ENCODE assay signal across 8 cellular contexts in the genomic region with DNA sequence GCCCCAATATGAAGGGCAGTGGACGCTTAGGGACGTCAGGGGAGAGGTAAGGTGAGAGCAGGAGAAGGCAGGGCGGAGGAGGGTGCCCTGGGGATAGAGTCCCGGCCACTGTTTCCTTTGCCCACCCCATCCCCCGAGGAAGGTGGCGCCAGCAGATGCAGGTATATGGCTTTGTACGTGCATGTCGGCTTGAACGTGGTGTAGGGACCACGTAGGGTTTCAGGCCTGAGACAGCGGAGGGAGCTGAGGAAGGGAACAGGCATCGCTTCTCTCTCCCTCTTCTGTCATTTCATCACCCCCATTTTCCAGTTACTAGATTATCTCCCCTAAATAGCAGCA.
A peak's percentile ranks its signal among the peaks of the same experiment; 100 is the strongest.
DNase-seq lines count a peak whose midpoint lies in the region; ATAC-seq, FAIRE-seq and TF ChIP-seq lines count a peak whose summit lies in the region.

No MANE protein-coding gene starts in this region.

- no peak overlapping the region for H2BK20ac ChIP-seq in IMR-90 (ENCODE audit: low read depth, low read length)

- no peak overlapping the region for H2BK5ac ChIP-seq in IMR-90 (ENCODE audit: low read depth, low read length, poor library complexity, severe bottlenecking)

- peak overlapping the region; percentile 71; the same call in 1 of the 2 replicates for H3K23ac ChIP-seq in IMR-90 (ENCODE audit: low read depth, low read length)

- peak overlapping the region; percentile 6 for H3K4ac ChIP-seq in IMR-90 (ENCODE audit: low read depth, low read length)

- TF ChIP-seq RAD21 in IMR-90 (IDR thresholded peaks at IDR 0.05; ENCODE audit: low read length), result no peak

- no peak overlapping the region for H3K56ac ChIP-seq in IMR-90 (ENCODE audit: extremely low read depth, insufficient read depth, low read length)

- POLR2A ChIA-PET in Caco-2 (lab: Charles Lee) (interaction anchor here (0.8 to 1.7 kb wide), 2 partner anchors 38 to 269 kb away, joined by 4 to 5 read pairs; no protein-coding TSS in a partner anchor), IMR-90 (lab: Charles Lee; ENCODE audit: unreplicated experiment) (no interaction called here)

- H2BK120ac ChIP-seq in IMR-90 (ENCODE audit: low read depth, low read length), result peak overlapping the region; percentile 27; the same call in 1 of the 2 replicates

- no CpG with 5 or more reads among the region's 12 CpGs for WGBS in IMR-90 (ENCODE audit: extremely low coverage in 2 of 2, insufficient read length in 1 of 2), 2 experiments
- WGBS in pancreas, 2 donors, result 17 to 34% methylated on average over 12 of the region's 12 CpGs

- H3K27ac Mint-ChIP-seq in Caco-2 (ENCODE audit: unreplicated experiment), result peak overlapping the region; percentile 92

- H3K9me1 ChIP-seq in IMR-90 (ENCODE audit: insufficient read depth, low read length), result no peaks in the 10 kb centered on the region; the same call in 1 of the 2 replicates

- H3K36me3 ChIP-seq in Caco-2 (ENCODE audit: control insufficient read depth, insufficient read depth, low read length) (no peaks in the 10 kb centered on the region; the same call in 1 of the 2 replicates), IMR-90 (ENCODE audit: control insufficient read depth, insufficient read depth, low read length) (no peaks in the 10 kb centered on the region), duodenal mucosa (ENCODE audit: control insufficient read depth in 1 of 2, insufficient read depth in 2 of 2, low read length in 2 of 2) (no peaks in the 10 kb centered on the region), pancreas (no peaks in the 10 kb centered on the region)

- dilution Hi-C loops in IMR-90 (cut with HindIII; ENCODE audit: low sequenced_read_pairs, unreplicated experiment), result no loop called here

- H3K4me3 Mint-ChIP-seq in Caco-2 (ENCODE audit: unreplicated experiment), result peak overlapping the region; percentile 79

- H2BK15ac ChIP-seq in IMR-90 (ENCODE audit: low read depth, low read length), result peak overlapping the region; percentile 61; the same call in 2 of the 3 replicates

- no peaks in the 10 kb centered on the region for H3K9me3 ChIP-seq in Caco-2
- H3K9me3 ChIP-seq in IMR-90 (ENCODE audit: control insufficient read depth, insufficient read depth, low read length), result no peaks in the 10 kb centered on the region
- no peaks in the 10 kb centered on the region for H3K9me3 ChIP-seq in duodenal mucosa (ENCODE audit: control insufficient read depth in 1 of 2, low read length in 2 of 2)
- H3K9me3 ChIP-seq in pancreas, result no peaks in the 10 kb centered on the region

- CTCF ChIA-PET in Caco-2 (lab: Charles Lee) (interaction anchor here (1.3 to 2.4 kb wide), 3 partner anchors 193 to 476 kb away, joined by 3 to 9 read pairs (median 4); no protein-coding TSS in a partner anchor), IMR-90 (lab: Yijun Ruan, JAX) (no interaction called here)

- H3K4me3 ChIP-seq in Caco-2 (ENCODE audit: low read depth, low read length), result peak overlapping the region; percentile 34
- no peak overlapping the region for H3K4me3 ChIP-seq in IMR-90 (ENCODE audit: insufficient read depth, low read depth, low read length)
- peak overlapping the region; percentile 69 to 71 for H3K4me3 ChIP-seq in duodenal mucosa (ENCODE audit: low read depth in 1 of 2, low read length in 2 of 2)
- H3K4me3 ChIP-seq in pancreas, result peak overlapping the region in 2 of 4 donors; percentile 31 to 39

- H2AFZ ChIP-seq in IMR-90 (replicated peaks; ENCODE audit: low read length, poor library complexity), result peak overlapping the region; percentile 79

- H4K5ac ChIP-seq in IMR-90 (ENCODE audit: low read depth, low read length), result no peak overlapping the region

- BruUV-seq in Caco-2 (replicated peaks; lab: Mats Ljungman, UMichigan), result TSS peak; percentile 53
- BruUV-seq in IMR-90 (replicated peaks; lab: Mats Ljungman, UMichigan), result no TSS peak

- DNase-seq in Caco-2 (peak in 1 of 2 experiments; percentile 29), IMR-90 (no peak), pancreas (no peak), NCI-H2107 treated with DMSO at 0.1 percent for 48 hours (lab: John Stamatoyannopoulos, UW; ENCODE audit: unreplicated experiment) (no peak), urothelium cell line (ENCODE audit: low spot score) (no peak)

- peak overlapping the region; percentile 28; the same call in 1 of the 2 replicates for H2AK5ac ChIP-seq in IMR-90 (ENCODE audit: low read depth, low read length)

- H4K8ac ChIP-seq in IMR-90 (ENCODE audit: low read depth in 2 of 2, low read length in 2 of 2), result peak overlapping the region; percentile 82 to 85

- peaks cover 31% of the 10 kb centered on the region for H3K36me3 Mint-ChIP-seq in Caco-2 (ENCODE audit: insufficient read depth, unreplicated experiment)

- H4K20me1 ChIP-seq in IMR-90 (ENCODE audit: insufficient read depth, low read length), result no peaks in the 10 kb centered on the region

- no peaks in the 10 kb centered on the region for H3K27me3 ChIP-seq in Caco-2 (replicated peaks; ENCODE audit: control insufficient read depth, insufficient read depth, low read length)
- no peaks in the 10 kb centered on the region; the same call in 1 of the 2 replicates for H3K27me3 ChIP-seq in IMR-90 (ENCODE audit: control insufficient read depth, insufficient read depth, low read length)
- H3K27me3 ChIP-seq in duodenal mucosa (ENCODE audit: control insufficient read depth in 1 of 2, insufficient read depth in 2 of 2, low read length in 2 of 2), result no peaks in the 10 kb centered on the region
- H3K27me3 ChIP-seq in pancreas, result no peaks in the 10 kb centered on the region

- peak overlapping the region; percentile 85 for H3K4me2 ChIP-seq in IMR-90 (ENCODE audit: low read depth, low read length)

- intact Hi-C loops in Caco-2 (cut with micrococcal nuclease; ENCODE audit: unreplicated experiment), result loop anchor here (1.0 to 5.0 kb wide), 7 partner anchors 38 to 495 kb away; partner anchors contain the start of gene RS1
- intact Hi-C loops in IMR-90 (cut with micrococcal nuclease), result loop anchor here (1.0 to 5.0 kb wide), 3 partner anchors 209 to 494 kb away; no protein-coding TSS in a partner anchor
- intact Hi-C loops in pancreas (cut with DNase I), result no loop called here

- no peak for FAIRE-seq in pancreas (lab: Jason Lieb, UNC)
- no peak for FAIRE-seq in urothelium cell line (lab: Jason Lieb, UNC)

- no peaks in the 10 kb centered on the region for H3K27me3 Mint-ChIP-seq in Caco-2 (ENCODE audit: insufficient read depth, unreplicated experiment)

- H3K27ac ChIP-seq in IMR-90 (ENCODE audit: insufficient read depth, low read length), result no peak overlapping the region
- peak overlapping the region; percentile 75 for H3K27ac ChIP-seq in duodenal mucosa (ENCODE audit: low read depth, low read length)
- H3K27ac ChIP-seq in pancreas, result peak overlapping the region in 2 of 4 donors; percentile 48 to 64

- H3K4me1 ChIP-seq in Caco-2, result peaks cover 47% of the 10 kb centered on the region
- H3K4me1 ChIP-seq in IMR-90 (ENCODE audit: control insufficient read depth, insufficient read depth, low read length), result peaks cover 11% of the 10 kb centered on the region; the same call in 1 of the 2 replicates
- H3K4me1 ChIP-seq in duodenal mucosa (ENCODE audit: control insufficient read depth in 1 of 2, insufficient read depth in 2 of 2, low read length in 2 of 2), result peaks cover 12 to 18% of the 10 kb centered on the region in 2 donors
- no peaks in the 10 kb centered on the region for H3K4me1 ChIP-seq in pancreas

- peak overlapping the region; percentile 24 for H2AK9ac ChIP-seq in IMR-90 (replicated peaks; ENCODE audit: low read depth, low read length, poor library complexity)

- no peaks in the 10 kb centered on the region for H3K79me1 ChIP-seq in IMR-90 (ENCODE audit: low read depth in 1 of 2, low read length in 2 of 2)

- in situ Hi-C loops in IMR-90 (cut with MboI; ENCODE audit: low sequenced_read_pairs), result no loop called here

- TF ChIP-seq POLR2A in IMR-90 (IDR thresholded peaks at IDR 0.05; ENCODE audit: low read depth, low read length), result no peak

- peaks cover 20% of the 10 kb centered on the region for H3K4me1 Mint-ChIP-seq in Caco-2 (ENCODE audit: low read depth, unreplicated experiment)

- 0 out of 2 replicates have a peak overlapping the region, but pooled peaks have one; percentile 19 for H3K9ac ChIP-seq in IMR-90 (ENCODE audit: low read depth, low read length)
- H3K9ac ChIP-seq in duodenal mucosa (ENCODE audit: low read depth in 1 of 2, low read length in 2 of 2), result peak overlapping the region; percentile 55 to 63

- TF ChIP-seq CTCF in Caco-2 (IDR thresholded peaks at IDR 0.05; ENCODE audit: insufficient read depth in 1 of 2, low read depth in 1 of 2, low read length in 1 of 2, severe bottlenecking in 1 of 2, unreplicated experiment in 1 of 2) (no peak), IMR-90 (conservative IDR thresholded peaks at IDR 0.05; ENCODE audit: low read depth, low read length) (no peak), pancreas (IDR thresholded peaks at IDR 0.05) (no peak)

- H3K9me3 Mint-ChIP-seq in Caco-2 (ENCODE audit: unreplicated experiment), result no peaks in the 10 kb centered on the region

- no peak overlapping the region for H3K14ac ChIP-seq in IMR-90 (replicated peaks; ENCODE audit: low read depth, low read length)

- ATAC-seq in GM21423 (IDR thresholded peaks at IDR 0.05; ENCODE audit: unreplicated experiment) (peak; percentile 28), IMR-90 (ENCODE audit: low read depth) (no peak), pancreas (peak; percentile 4 to 15 (median 7)), esophagus mucosa (no peak)

- 0 out of 2 replicates have a peak overlapping the region, but pooled peaks have one; percentile 6 for H4K91ac ChIP-seq in IMR-90 (ENCODE audit: insufficient read depth, low read depth, low read length)

- peak overlapping the region; percentile 21; the same call in 1 of the 2 replicates for H3K18ac ChIP-seq in IMR-90 (ENCODE audit: low read depth, low read length)

TF ChIP-seq in IMR-90, 13 proteins besides CTCF, POLR2A, EP300 and RAD21:
- TF ChIP-seq MAZ (IDR thresholded peaks at IDR 0.05; ENCODE audit: borderline replicate concordance, low read depth, low read length) (no peak), CEBPB (IDR thresholded peaks at IDR 0.05; ENCODE audit: low read depth, low read length) (no peak), FOS (IDR thresholded peaks at IDR 0.05; ENCODE audit: low read depth, low read length) (no peak), CHD1 (IDR thresholded peaks at IDR 0.05; ENCODE audit: low read depth, low read length) (no peak), RFX5 (IDR thresholded peaks at IDR 0.05; ENCODE audit: low read depth, low read length) (no peak), NFE2L2 (IDR thresholded peaks at IDR 0.05; ENCODE audit: low read depth, low read length) (no peak), MXI1 (IDR thresholded peaks at IDR 0.05; ENCODE audit: borderline replicate concordance, low read depth, low read length) (no peak), MAFK (IDR thresholded peaks at IDR 0.05; ENCODE audit: low read depth, low read length) (no peak)
- TF ChIP-seq, protein P1, sequence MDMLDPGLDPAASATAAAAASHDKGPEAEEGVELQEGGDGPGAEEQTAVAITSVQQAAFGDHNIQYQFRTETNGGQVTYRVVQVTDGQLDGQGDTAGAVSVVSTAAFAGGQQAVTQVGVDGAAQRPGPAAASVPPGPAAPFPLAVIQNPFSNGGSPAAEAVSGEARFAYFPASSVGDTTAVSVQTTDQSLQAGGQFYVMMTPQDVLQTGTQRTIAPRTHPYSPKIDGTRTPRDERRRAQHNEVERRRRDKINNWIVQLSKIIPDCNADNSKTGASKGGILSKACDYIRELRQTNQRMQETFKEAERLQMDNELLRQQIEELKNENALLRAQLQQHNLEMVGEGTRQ (IDR thresholded peaks at IDR 0.05; ENCODE audit: low read depth, low read length), result no peak

Comparison
In these comparisons a context has a peak if more than half of its experiments do, and no peak if none do; other contexts are left out.
1. ATAC-seq: peak in GM21423 (single experiment) and pancreas (4 of 4); none in IMR-90 (single experiment) and esophagus mucosa (single experiment).
2. intact Hi-C loops: an anchor here in Caco-2 (1.0 to 5.0 kb wide) and IMR-90 (1.0 to 5.0 kb wide); none called in pancreas.